1 cellular context compared by ENCODE assay signal in the genomic region with DNA sequence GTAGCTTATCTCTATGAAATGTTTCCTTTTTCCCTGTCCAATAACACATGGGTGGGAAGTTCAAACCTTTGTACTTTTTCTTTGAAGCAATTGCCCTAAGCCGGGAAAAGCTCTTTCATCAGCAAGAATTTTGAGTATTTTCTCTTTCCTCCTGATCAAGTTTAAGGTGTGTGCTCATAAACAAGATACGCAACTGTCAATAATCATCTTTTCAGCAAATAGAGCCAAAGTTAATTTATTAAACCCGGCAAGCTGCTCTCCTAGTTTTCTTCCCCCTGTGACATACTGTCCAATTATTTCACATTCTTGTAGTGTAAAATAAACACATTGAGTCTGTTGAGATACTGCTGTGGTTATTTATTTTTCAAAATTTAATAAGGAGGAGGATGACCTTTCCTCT.
TF ChIP-seq lines count a peak whose summit lies in the region.

No MANE protein-coding gene starts in this region.

TF ChIP-seq in HepG2, 621 proteins besides CTCF, POLR2A, EP300 and RAD21 (continued from another document and continues in another):
- TF ChIP-seq, protein P1, sequence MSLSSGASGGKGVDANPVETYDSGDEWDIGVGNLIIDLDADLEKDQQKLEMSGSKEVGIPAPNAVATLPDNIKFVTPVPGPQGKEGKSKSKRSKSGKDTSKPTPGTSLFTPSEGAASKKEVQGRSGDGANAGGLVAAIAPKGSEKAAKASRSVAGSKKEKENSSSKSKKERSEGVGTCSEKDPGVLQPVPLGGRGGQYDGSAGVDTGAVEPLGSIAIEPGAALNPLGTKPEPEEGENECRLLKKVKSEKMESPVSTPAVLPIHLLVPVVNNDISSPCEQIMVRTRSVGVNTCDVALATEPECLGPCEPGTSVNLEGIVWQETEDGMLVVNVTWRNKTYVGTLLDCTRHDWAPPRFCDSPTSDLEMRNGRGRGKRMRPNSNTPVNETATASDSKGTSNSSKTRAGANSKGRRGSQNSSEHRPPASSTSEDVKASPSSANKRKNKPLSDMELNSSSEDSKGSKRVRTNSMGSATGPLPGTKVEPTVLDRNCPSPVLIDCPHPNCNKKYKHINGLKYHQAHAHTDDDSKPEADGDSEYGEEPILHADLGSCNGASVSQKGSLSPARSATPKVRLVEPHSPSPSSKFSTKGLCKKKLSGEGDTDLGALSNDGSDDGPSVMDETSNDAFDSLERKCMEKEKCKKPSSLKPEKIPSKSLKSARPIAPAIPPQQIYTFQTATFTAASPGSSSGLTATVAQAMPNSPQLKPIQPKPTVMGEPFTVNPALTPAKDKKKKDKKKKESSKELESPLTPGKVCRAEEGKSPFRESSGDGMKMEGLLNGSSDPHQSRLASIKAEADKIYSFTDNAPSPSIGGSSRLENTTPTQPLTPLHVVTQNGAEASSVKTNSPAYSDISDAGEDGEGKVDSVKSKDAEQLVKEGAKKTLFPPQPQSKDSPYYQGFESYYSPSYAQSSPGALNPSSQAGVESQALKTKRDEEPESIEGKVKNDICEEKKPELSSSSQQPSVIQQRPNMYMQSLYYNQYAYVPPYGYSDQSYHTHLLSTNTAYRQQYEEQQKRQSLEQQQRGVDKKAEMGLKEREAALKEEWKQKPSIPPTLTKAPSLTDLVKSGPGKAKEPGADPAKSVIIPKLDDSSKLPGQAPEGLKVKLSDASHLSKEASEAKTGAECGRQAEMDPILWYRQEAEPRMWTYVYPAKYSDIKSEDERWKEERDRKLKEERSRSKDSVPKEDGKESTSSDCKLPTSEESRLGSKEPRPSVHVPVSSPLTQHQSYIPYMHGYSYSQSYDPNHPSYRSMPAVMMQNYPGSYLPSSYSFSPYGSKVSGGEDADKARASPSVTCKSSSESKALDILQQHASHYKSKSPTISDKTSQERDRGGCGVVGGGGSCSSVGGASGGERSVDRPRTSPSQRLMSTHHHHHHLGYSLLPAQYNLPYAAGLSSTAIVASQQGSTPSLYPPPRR (CRISPR knock-in tag; IDR thresholded peaks at IDR 0.05; ENCODE audit: borderline replicate concordance): peak; percentile 64; the same call in 1 of the 2 replicates
- TF ChIP-seq FOXP1 (IDR thresholded peaks at IDR 0.05): no peak
- TF ChIP-seq FOXP1 (CRISPR knock-in tag; IDR thresholded peaks at IDR 0.05): peak; percentile 71
- TF ChIP-seq HES4 (CRISPR knock-in tag; IDR thresholded peaks at IDR 0.05; ENCODE audit: borderline replicate concordance): no peak
- TF ChIP-seq ZSCAN22 (CRISPR knock-in tag; IDR thresholded peaks at IDR 0.05): no peak
- no peak for TF ChIP-seq MXD4 (CRISPR knock-in tag; IDR thresholded peaks at IDR 0.05)
- TF ChIP-seq ZNF878 (CRISPR knock-in tag; IDR thresholded peaks at IDR 0.05): no peak
- peak; percentile 60 for TF ChIP-seq CREM (IDR thresholded peaks at IDR 0.05)
- TF ChIP-seq CREM (CRISPR knock-in tag; IDR thresholded peaks at IDR 0.05): no peak
- TF ChIP-seq ATF1 (CRISPR knock-in tag; IDR thresholded peaks at IDR 0.05): no peak
- no peak for TF ChIP-seq SALL1 (CRISPR knock-in tag; IDR thresholded peaks at IDR 0.05)
- TF ChIP-seq, protein P2, sequence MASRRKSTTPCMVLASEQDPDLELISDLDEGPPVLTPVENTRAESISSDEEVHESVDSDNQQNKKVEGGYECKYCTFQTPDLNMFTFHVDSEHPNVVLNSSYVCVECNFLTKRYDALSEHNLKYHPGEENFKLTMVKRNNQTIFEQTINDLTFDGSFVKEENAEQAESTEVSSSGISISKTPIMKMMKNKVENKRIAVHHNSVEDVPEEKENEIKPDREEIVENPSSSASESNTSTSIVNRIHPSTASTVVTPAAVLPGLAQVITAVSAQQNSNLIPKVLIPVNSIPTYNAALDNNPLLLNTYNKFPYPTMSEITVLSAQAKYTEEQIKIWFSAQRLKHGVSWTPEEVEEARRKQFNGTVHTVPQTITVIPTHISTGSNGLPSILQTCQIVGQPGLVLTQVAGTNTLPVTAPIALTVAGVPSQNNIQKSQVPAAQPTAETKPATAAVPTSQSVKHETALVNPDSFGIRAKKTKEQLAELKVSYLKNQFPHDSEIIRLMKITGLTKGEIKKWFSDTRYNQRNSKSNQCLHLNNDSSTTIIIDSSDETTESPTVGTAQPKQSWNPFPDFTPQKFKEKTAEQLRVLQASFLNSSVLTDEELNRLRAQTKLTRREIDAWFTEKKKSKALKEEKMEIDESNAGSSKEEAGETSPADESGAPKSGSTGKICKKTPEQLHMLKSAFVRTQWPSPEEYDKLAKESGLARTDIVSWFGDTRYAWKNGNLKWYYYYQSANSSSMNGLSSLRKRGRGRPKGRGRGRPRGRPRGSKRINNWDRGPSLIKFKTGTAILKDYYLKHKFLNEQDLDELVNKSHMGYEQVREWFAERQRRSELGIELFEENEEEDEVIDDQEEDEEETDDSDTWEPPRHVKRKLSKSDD (CRISPR knock-in tag; IDR thresholded peaks at IDR 0.05; ENCODE audit: low read depth): no peak
- TF ChIP-seq ZC3H13 (CRISPR knock-in tag; IDR thresholded peaks at IDR 0.05): no peak
- TF ChIP-seq BRCA1 (CRISPR knock-in tag; IDR thresholded peaks at IDR 0.05): no peak
- TF ChIP-seq, protein P3, sequence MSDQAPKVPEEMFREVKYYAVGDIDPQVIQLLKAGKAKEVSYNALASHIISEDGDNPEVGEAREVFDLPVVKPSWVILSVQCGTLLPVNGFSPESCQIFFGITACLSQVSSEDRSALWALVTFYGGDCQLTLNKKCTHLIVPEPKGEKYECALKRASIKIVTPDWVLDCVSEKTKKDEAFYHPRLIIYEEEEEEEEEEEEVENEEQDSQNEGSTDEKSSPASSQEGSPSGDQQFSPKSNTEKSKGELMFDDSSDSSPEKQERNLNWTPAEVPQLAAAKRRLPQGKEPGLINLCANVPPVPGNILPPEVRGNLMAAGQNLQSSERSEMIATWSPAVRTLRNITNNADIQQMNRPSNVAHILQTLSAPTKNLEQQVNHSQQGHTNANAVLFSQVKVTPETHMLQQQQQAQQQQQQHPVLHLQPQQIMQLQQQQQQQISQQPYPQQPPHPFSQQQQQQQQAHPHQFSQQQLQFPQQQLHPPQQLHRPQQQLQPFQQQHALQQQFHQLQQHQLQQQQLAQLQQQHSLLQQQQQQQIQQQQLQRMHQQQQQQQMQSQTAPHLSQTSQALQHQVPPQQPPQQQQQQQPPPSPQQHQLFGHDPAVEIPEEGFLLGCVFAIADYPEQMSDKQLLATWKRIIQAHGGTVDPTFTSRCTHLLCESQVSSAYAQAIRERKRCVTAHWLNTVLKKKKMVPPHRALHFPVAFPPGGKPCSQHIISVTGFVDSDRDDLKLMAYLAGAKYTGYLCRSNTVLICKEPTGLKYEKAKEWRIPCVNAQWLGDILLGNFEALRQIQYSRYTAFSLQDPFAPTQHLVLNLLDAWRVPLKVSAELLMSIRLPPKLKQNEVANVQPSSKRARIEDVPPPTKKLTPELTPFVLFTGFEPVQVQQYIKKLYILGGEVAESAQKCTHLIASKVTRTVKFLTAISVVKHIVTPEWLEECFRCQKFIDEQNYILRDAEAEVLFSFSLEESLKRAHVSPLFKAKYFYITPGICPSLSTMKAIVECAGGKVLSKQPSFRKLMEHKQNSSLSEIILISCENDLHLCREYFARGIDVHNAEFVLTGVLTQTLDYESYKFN (CRISPR knock-in tag; conservative IDR thresholded peaks at IDR 0.05): peak; percentile 72
- TF ChIP-seq, protein P4, sequence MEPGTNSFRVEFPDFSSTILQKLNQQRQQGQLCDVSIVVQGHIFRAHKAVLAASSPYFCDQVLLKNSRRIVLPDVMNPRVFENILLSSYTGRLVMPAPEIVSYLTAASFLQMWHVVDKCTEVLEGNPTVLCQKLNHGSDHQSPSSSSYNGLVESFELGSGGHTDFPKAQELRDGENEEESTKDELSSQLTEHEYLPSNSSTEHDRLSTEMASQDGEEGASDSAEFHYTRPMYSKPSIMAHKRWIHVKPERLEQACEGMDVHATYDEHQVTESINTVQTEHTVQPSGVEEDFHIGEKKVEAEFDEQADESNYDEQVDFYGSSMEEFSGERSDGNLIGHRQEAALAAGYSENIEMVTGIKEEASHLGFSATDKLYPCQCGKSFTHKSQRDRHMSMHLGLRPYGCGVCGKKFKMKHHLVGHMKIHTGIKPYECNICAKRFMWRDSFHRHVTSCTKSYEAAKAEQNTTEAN (CRISPR knock-in tag; conservative IDR thresholded peaks at IDR 0.05): no peak
- TF ChIP-seq FOXJ3 (CRISPR knock-in tag; IDR thresholded peaks at IDR 0.05; ENCODE audit: borderline replicate concordance): peak; percentile 53; the same call in 1 of the 2 replicates
- TF ChIP-seq, protein P5, sequence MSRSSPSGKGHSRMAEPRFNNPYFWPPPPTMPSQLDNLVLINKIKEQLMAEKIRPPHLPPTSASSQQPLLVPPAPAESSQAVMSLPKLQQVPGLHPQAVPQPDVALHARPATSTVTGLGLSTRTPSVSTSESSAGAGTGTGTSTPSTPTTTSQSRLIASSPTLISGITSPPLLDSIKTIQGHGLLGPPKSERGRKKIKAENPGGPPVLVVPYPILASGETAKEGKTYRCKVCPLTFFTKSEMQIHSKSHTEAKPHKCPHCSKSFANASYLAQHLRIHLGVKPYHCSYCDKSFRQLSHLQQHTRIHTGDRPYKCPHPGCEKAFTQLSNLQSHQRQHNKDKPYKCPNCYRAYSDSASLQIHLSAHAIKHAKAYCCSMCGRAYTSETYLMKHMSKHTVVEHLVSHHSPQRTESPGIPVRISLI (CRISPR knock-in tag; IDR thresholded peaks at IDR 0.05; ENCODE audit: borderline replicate concordance): 0 out of 2 replicates have a peak, but pooled peaks have one; percentile 21
- no peak for TF ChIP-seq HHEX (CRISPR knock-in tag; IDR thresholded peaks at IDR 0.05)
- TF ChIP-seq, protein P6, sequence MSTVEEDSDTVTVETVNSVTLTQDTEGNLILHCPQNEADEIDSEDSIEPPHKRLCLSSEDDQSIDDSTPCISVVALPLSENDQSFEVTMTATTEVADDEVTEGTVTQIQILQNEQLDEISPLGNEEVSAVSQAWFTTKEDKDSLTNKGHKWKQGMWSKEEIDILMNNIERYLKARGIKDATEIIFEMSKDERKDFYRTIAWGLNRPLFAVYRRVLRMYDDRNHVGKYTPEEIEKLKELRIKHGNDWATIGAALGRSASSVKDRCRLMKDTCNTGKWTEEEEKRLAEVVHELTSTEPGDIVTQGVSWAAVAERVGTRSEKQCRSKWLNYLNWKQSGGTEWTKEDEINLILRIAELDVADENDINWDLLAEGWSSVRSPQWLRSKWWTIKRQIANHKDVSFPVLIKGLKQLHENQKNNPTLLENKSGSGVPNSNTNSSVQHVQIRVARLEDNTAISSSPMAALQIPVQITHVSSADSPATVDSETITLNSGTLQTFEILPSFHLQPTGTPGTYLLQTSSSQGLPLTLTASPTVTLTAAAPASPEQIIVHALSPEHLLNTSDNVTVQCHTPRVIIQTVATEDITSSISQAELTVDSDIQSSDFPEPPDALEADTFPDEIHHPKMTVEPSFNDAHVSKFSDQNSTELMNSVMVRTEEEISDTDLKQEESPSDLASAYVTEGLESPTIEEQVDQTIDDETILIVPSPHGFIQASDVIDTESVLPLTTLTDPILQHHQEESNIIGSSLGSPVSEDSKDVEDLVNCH (CRISPR knock-in tag; IDR thresholded peaks at IDR 0.05): no peak
- TF ChIP-seq, protein P7, sequence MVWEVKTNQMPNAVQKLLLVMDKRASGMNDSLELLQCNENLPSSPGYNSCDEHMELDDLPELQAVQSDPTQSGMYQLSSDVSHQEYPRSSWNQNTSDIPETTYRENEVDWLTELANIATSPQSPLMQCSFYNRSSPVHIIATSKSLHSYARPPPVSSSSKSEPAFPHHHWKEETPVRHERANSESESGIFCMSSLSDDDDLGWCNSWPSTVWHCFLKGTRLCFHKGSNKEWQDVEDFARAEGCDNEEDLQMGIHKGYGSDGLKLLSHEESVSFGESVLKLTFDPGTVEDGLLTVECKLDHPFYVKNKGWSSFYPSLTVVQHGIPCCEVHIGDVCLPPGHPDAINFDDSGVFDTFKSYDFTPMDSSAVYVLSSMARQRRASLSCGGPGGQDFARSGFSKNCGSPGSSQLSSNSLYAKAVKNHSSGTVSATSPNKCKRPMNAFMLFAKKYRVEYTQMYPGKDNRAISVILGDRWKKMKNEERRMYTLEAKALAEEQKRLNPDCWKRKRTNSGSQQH (CRISPR knock-in tag; IDR thresholded peaks at IDR 0.05; ENCODE audit: low read depth): no peak
- no peak for TF ChIP-seq NKX3-1 (CRISPR knock-in tag; IDR thresholded peaks at IDR 0.05)
- TF ChIP-seq FOXK1 (CRISPR knock-in tag; IDR thresholded peaks at IDR 0.05; ENCODE audit: borderline replicate concordance, low read depth): no peak
- no peak for TF ChIP-seq TCF7L2 (IDR thresholded peaks at IDR 0.05; ENCODE audit: low read depth, low read length)
- TF ChIP-seq ZNF207 (IDR thresholded peaks at IDR 0.05; ENCODE audit: borderline replicate concordance): no peak
- no peak for TF ChIP-seq ZNF33B (CRISPR knock-in tag; IDR thresholded peaks at IDR 0.05)
- TF ChIP-seq, protein P8, sequence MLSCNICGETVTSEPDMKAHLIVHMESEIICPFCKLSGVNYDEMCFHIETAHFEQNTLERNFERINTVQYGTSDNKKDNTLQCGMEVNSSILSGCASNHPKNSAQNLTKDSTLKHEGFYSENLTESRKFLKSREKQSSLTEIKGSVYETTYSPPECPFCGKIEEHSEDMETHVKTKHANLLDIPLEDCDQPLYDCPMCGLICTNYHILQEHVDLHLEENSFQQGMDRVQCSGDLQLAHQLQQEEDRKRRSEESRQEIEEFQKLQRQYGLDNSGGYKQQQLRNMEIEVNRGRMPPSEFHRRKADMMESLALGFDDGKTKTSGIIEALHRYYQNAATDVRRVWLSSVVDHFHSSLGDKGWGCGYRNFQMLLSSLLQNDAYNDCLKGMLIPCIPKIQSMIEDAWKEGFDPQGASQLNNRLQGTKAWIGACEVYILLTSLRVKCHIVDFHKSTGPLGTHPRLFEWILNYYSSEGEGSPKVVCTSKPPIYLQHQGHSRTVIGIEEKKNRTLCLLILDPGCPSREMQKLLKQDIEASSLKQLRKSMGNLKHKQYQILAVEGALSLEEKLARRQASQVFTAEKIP (CRISPR knock-in tag; IDR thresholded peaks at IDR 0.05; ENCODE audit: borderline replicate concordance): no peak
- TF ChIP-seq DPF2 (CRISPR knock-in tag; IDR thresholded peaks at IDR 0.05; ENCODE audit: borderline replicate concordance, low read depth): no peak
- TF ChIP-seq HDAC6 (IDR thresholded peaks at IDR 0.05; ENCODE audit: low read depth, low read length): no peak
- TF ChIP-seq RARA (CRISPR knock-in tag; IDR thresholded peaks at IDR 0.05): peak; percentile 43; the same call in 1 of the 2 replicates
- no peak for TF ChIP-seq ZNF746 (CRISPR knock-in tag; IDR thresholded peaks at IDR 0.05)
- peak; percentile 73 for TF ChIP-seq TCF7 (IDR thresholded peaks at IDR 0.05; ENCODE audit: low read depth)
- TF ChIP-seq ZNF550 (CRISPR knock-in tag; IDR thresholded peaks at IDR 0.05; ENCODE audit: borderline replicate concordance): no peak
- no peak for TF ChIP-seq MATR3 (CRISPR knock-in tag; IDR thresholded peaks at IDR 0.05)
- TF ChIP-seq ISL2 (CRISPR knock-in tag; IDR thresholded peaks at IDR 0.05): peak; percentile 69; the same call in 1 of the 2 replicates
- TF ChIP-seq ZNF546 (CRISPR knock-in tag; conservative IDR thresholded peaks at IDR 0.05): no peak
- TF ChIP-seq ERF (CRISPR knock-in tag; IDR thresholded peaks at IDR 0.05): no peak
- TF ChIP-seq ZNF709 (CRISPR knock-in tag; IDR thresholded peaks at IDR 0.05): no peak
- no peak for TF ChIP-seq SMARCC2 (IDR thresholded peaks at IDR 0.05)
- no peak for TF ChIP-seq NFATC3 (CRISPR knock-in tag; IDR thresholded peaks at IDR 0.05)
